In the genomic region with DNA sequence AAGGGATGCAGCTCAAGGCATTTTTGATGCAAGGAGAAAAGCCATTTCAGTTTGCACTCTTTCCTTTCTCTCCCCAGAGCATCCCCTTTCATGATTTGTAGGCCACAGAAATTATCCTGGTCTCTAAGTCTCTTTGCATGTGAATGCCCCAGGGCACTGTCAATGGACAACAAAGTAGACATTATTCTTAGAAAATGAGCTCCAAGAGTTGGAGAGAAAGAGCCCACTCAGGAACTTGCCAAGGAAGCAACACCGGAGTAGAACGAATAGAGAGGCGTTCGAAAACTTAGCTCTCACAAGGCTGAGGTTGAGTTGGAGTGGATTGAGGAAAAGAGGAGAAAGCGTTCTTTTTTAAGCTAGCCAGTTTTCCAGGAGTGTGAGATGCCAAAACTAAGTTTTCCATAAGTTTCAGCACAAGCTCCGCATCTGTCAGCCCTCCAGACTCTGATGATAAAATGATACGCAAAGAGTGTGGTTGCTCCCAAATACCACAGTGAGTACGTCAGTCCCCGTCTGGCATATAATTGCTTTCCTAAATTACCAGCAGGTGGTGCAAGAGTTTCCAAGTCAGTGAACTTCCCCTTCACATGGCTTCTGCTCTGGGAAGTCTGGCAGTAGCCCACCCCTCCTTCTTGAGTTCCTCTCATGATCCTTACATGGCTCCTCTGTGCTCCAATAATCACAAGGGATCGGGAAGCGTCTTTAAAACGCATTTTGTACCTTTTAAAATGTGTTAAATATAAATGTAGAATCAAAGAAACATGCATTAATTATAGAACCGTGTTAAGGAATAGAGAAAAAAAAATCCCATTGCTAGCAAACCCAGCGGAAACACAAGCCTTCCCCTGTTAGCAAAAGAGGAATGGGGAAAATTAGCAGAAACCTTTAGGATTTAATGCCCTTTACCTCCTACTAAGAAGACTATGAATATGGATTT, we compare ENCODE assay signal across 8 cellular contexts.
DNase-seq lines count a peak whose midpoint lies in the region; ATAC-seq and TF ChIP-seq lines count a peak whose summit lies in the region.

No MANE protein-coding gene starts in this region.

- H3K9me3 ChIP-seq in ES-I3 (ENCODE audit: control insufficient read depth, insufficient read depth, low read length) (no peaks in the 10 kb centered on the region), suprapubic skin (no peaks in the 10 kb centered on the region)

- H3K36me3 Mint-ChIP-seq in endothelial cell (ENCODE audit: low read depth, unreplicated experiment), result no peaks in the 10 kb centered on the region
- no peaks in the 10 kb centered on the region for H3K36me3 Mint-ChIP-seq in memory B cell

- H3K4me1 ChIP-seq in ES-I3 (ENCODE audit: insufficient read depth, low read length) (no peaks in the 10 kb centered on the region; the same call in 1 of the 2 replicates), suprapubic skin (no peaks in the 10 kb centered on the region)

- H3K27me3 ChIP-seq in suprapubic skin, result no peaks in the 10 kb centered on the region

- H3K27ac Mint-ChIP-seq in endothelial cell (ENCODE audit: unreplicated experiment) (no peak overlapping the region), memory B cell (no peak overlapping the region)

- H3K4me3 ChIP-seq in suprapubic skin, result no peak overlapping the region

- DNase-seq in RPMI7951 (ENCODE audit: low read depth), result peak; percentile 60
- DNase-seq in endothelial cell (ENCODE audit: low spot score), result peak; percentile 52
- peak; percentile 24 to 54 for DNase-seq in memory B cell (ENCODE audit: low spot score in 2 of 2)
- DNase-seq in suprapubic skin (ENCODE audit: low spot score in 2 of 2), result no peak
- no peak for DNase-seq in mesenteric fat pad (ENCODE audit: low spot score)

- peak; percentile 72 for ATAC-seq in GM21526 (IDR thresholded peaks at IDR 0.05; ENCODE audit: low FRiP score, unreplicated experiment)
- peak; percentile 91 for ATAC-seq in memory B cell (ENCODE audit: low read depth)

- no peaks in the 10 kb centered on the region for H3K36me3 ChIP-seq in ES-I3 (ENCODE audit: insufficient read depth, low read length)
- H3K36me3 ChIP-seq in suprapubic skin, result no peaks in the 10 kb centered on the region

- no peak for TF ChIP-seq POLR2A in suprapubic skin (IDR thresholded peaks at IDR 0.05)

- no peak for TF ChIP-seq EP300 in suprapubic skin (IDR thresholded peaks at IDR 0.05)

- TF ChIP-seq CTCF in LNCAP (IDR thresholded peaks at IDR 0.05), result peak; percentile 38; the same call in 1 of the 2 replicates
- peak; percentile 61 for TF ChIP-seq CTCF in endothelial cell (IDR thresholded peaks at IDR 0.05; ENCODE audit: unreplicated experiment)
- peak in 1 of 2 donors; percentile 53 for TF ChIP-seq CTCF in suprapubic skin (IDR thresholded peaks at IDR 0.05)

- H3K4me1 Mint-ChIP-seq in endothelial cell (ENCODE audit: unreplicated experiment) (no peaks in the 10 kb centered on the region), memory B cell (no peaks in the 10 kb centered on the region)

- H3K9me3 Mint-ChIP-seq in endothelial cell (ENCODE audit: unreplicated experiment), result no peaks in the 10 kb centered on the region
- H3K9me3 Mint-ChIP-seq in memory B cell, result no peaks in the 10 kb centered on the region

- WGBS in suprapubic skin, result 34% methylated on average over 14 of the region's 14 CpGs

- H3K27me3 Mint-ChIP-seq in endothelial cell (ENCODE audit: unreplicated experiment) (no peaks in the 10 kb centered on the region), memory B cell (peaks cover 2% of the 10 kb centered on the region)

- no peak overlapping the region for H3K27ac ChIP-seq in suprapubic skin

- H3K9ac ChIP-seq in ES-I3 (ENCODE audit: low read depth, low read length), result peak overlapping the region; percentile 22; the same call in 1 of the 2 replicates

- no peak overlapping the region for H3K4me3 Mint-ChIP-seq in endothelial cell (ENCODE audit: unreplicated experiment)
- H3K4me3 Mint-ChIP-seq in memory B cell, result no peak overlapping the region

Comparison
In these comparisons a context has a peak if more than half of its experiments do, and no peak if none do; other contexts are left out.
1. DNase-seq: peak in RPMI7951 (single experiment), endothelial cell (single experiment) and memory B cell (2 of 2); none in suprapubic skin (0 of 2) and mesenteric fat pad (single experiment).